In genomic region chr10:131013281-131013680, GRCh38 we compare ENCODE assay signal across 27 cellular contexts.
"Had no signal": no experiment of that assay in that cellular context is flagged by ENCODE, and none has a peak within 500 bp of the region (broad histone marks: within the 10 kb centered on the region; RNA-seq: fewer than 3 reads in every experiment).

No MANE protein-coding gene starts in this region.

- H3K4me3 ChIP-seq: ascending aorta, cardiac muscle cell, K562, PC-9, SJCRH30, SK-N-MC had no signal

- H3K4me1 Mint-ChIP-seq: activated CD4-positive, alpha-beta T cell treated with anti-CD3 and anti-CD28 coated beads for 36 hours; activated CD4-positive, alpha-beta T cell treated with anti-CD3 and anti-CD28 coated beads, Interleukin-2, amount 10 ng/mL, durations not matched to agents 7 days and 5 days; activated naive CD4-positive, alpha-beta T cell treated with anti-CD3 and anti-CD28 coated beads, Interleukin-2, amount 50 U/mL, for 24 hours; activated naive CD8-positive, alpha-beta T cell treated with anti-CD3 and anti-CD28 coated beads, Interleukin-2, amount 10 ng/mL, durations not matched to agents 7 days and 5 days had no signal

- H3K27me3 Mint-ChIP-seq: activated CD4-positive, alpha-beta T cell treated with anti-CD3 and anti-CD28 coated beads for 36 hours; activated CD4-positive, alpha-beta T cell treated with anti-CD3 and anti-CD28 coated beads, Interleukin-2, amount 10 ng/mL, durations not matched to agents 7 days and 5 days; activated naive CD4-positive, alpha-beta T cell treated with anti-CD3 and anti-CD28 coated beads, Interleukin-2, amount 50 U/mL, for 24 hours; activated naive CD8-positive, alpha-beta T cell treated with anti-CD3 and anti-CD28 coated beads, Interleukin-2, amount 10 ng/mL, durations not matched to agents 7 days and 5 days; activated T-cell treated with anti-CD3 and anti-CD28 coated beads, Interleukin-2, amount 50 U/mL, for 24 hours had no signal

- H3K36me3 Mint-ChIP-seq: activated naive CD4-positive, alpha-beta T cell treated with anti-CD3 and anti-CD28 coated beads, Interleukin-2, amount 50 U/mL, for 24 hours; activated naive CD8-positive, alpha-beta T cell treated with anti-CD3 and anti-CD28 coated beads, Interleukin-2, amount 10 ng/mL, durations not matched to agents 7 days and 5 days had no signal

- H3K9me3 Mint-ChIP-seq: activated CD4-positive, alpha-beta T cell treated with anti-CD3 and anti-CD28 coated beads, Interleukin-2, amount 10 ng/mL, durations not matched to agents 7 days and 5 days; activated naive CD4-positive, alpha-beta T cell treated with anti-CD3 and anti-CD28 coated beads, Interleukin-2, amount 50 U/mL, for 24 hours; activated naive CD8-positive, alpha-beta T cell treated with anti-CD3 and anti-CD28 coated beads, Interleukin-2, amount 10 ng/mL, durations not matched to agents 7 days and 5 days; activated T-cell treated with anti-CD3 and anti-CD28 coated beads, Interleukin-2, amount 50 U/mL, for 24 hours; activated T-helper 2 cell treated with anti-CD3 and anti-CD28 coated beads, Interferon-gamma antibody, Interleukin-2, Interleukin-4, amounts not matched to agents 10 μg/mL and 5 μg/mL and 100 μg/mL, durations not matched to agents 14 hours and 24 hours and 36 hours had no signal

- H3K27ac Mint-ChIP-seq: activated CD4-positive, alpha-beta T cell treated with anti-CD3 and anti-CD28 coated beads for 36 hours; activated CD4-positive, alpha-beta T cell treated with anti-CD3 and anti-CD28 coated beads, Interleukin-2, amount 10 ng/mL, durations not matched to agents 7 days and 5 days; activated CD8-positive, alpha-beta T cell treated with anti-CD3 and anti-CD28 coated beads, Interleukin-2, amount 10 ng/mL, durations not matched to agents 7 days and 5 days; activated naive CD4-positive, alpha-beta T cell treated with anti-CD3 and anti-CD28 coated beads, Interleukin-2, amount 50 U/mL, for 24 hours; activated naive CD8-positive, alpha-beta T cell treated with anti-CD3 and anti-CD28 coated beads, Interleukin-2, amount 10 ng/mL, durations not matched to agents 7 days and 5 days; activated T-cell treated with anti-CD3 and anti-CD28 coated beads, Interleukin-2, amount 50 U/mL, for 24 hours; activated T-helper 2 cell treated with anti-CD3 and anti-CD28 coated beads, Interferon-gamma antibody, Interleukin-2, Interleukin-4, amounts not matched to agents 10 μg/mL and 5 μg/mL and 100 μg/mL, durations not matched to agents 14 hours and 24 hours and 36 hours had no signal

- H3K27ac ChIP-seq: ascending aorta, cardiac muscle cell, PC-9, SJCRH30, SK-N-MC had no signal

- H3K36me3 ChIP-seq: ascending aorta, cardiac muscle cell, SJCRH30 had no signal

- H3K4me1 ChIP-seq: ascending aorta, SJCRH30 had no signal

- DNase-seq: activated CD4-positive, alpha-beta T cell treated with anti-CD3 and anti-CD28 coated beads for 36 hours; activated CD4-positive, alpha-beta T cell treated with anti-CD3 and anti-CD28 coated beads, Interleukin-2, amount 10 ng/mL, durations not matched to agents 7 days and 5 days; activated CD4-positive, alpha-beta T cell treated with anti-CD3 and anti-CD28 coated beads, Interleukin-2, amount 50 U/mL, for 48 hours; activated CD8-positive, alpha-beta T cell treated with anti-CD3 and anti-CD28 coated beads, Interleukin-2, amount 10 ng/mL, durations not matched to agents 7 days and 5 days; activated gamma-delta T cell; activated naive CD4-positive, alpha-beta T cell treated with Interleukin-2 at 50 U/mL for 16 hours; activated naive CD8-positive, alpha-beta T cell treated with anti-CD3 and anti-CD28 coated beads, Interleukin-2, amount 10 ng/mL, durations not matched to agents 7 days and 5 days; activated T-cell treated with anti-CD3 and anti-CD28 coated beads, Interleukin-2, amount 50 U/mL, for 24 hours; amygdala; cerebellar nuclear complex; NCI-H1105 treated with DMSO at 0.1 percent for 48 hours; NCI-H1436; NCI-H1694; NCI-H1930; NCI-H2081 treated with DMSO at 0.1 percent for 48 hours; NCI-H345; NCI-H524 treated with DMSO at 0.1 percent for 48 hours; PC-9; Right ventricle myocardium superior; SJCRH30 had no signal

- H2AFZ ChIP-seq: PC-9 had no signal

- ATAC-seq: activated CD4-positive, alpha-beta T cell treated with anti-CD3 and anti-CD28 coated beads for 36 hours; activated CD4-positive, CD25-positive, alpha-beta regulatory T cell treated with anti-CD3 and anti-CD28 coated beads, Interleukin-2, amount 50 U/mL, for 24 hours; activated CD8-positive, alpha-beta T cell treated with anti-CD3 and anti-CD28 coated beads, Interleukin-2, amount 10 ng/mL, durations not matched to agents 7 days and 5 days; K562 had no signal

- H3K9me3 ChIP-seq: ascending aorta, SJCRH30 had no signal

- H3K4me2 ChIP-seq: PC-9 had no signal

- H3K27me3 ChIP-seq: ascending aorta, cardiac muscle cell, SJCRH30 had no signal

- H3K4me3 Mint-ChIP-seq: activated CD4-positive, alpha-beta T cell treated with anti-CD3 and anti-CD28 coated beads for 36 hours; activated CD4-positive, alpha-beta T cell treated with anti-CD3 and anti-CD28 coated beads, Interleukin-2, amount 10 ng/mL, durations not matched to agents 7 days and 5 days; activated CD8-positive, alpha-beta T cell treated with anti-CD3 and anti-CD28 coated beads, Interleukin-2, amount 10 ng/mL, durations not matched to agents 7 days and 5 days; activated naive CD4-positive, alpha-beta T cell treated with anti-CD3 and anti-CD28 coated beads, Interleukin-2, amount 50 U/mL, for 24 hours; activated naive CD8-positive, alpha-beta T cell treated with anti-CD3 and anti-CD28 coated beads, Interleukin-2, amount 10 ng/mL, durations not matched to agents 7 days and 5 days; activated T-cell treated with anti-CD3 and anti-CD28 coated beads, Interleukin-2, amount 50 U/mL, for 24 hours had no signal
